Comparison of ENCODE assay signal across 7 cellular contexts in the genomic region with DNA sequence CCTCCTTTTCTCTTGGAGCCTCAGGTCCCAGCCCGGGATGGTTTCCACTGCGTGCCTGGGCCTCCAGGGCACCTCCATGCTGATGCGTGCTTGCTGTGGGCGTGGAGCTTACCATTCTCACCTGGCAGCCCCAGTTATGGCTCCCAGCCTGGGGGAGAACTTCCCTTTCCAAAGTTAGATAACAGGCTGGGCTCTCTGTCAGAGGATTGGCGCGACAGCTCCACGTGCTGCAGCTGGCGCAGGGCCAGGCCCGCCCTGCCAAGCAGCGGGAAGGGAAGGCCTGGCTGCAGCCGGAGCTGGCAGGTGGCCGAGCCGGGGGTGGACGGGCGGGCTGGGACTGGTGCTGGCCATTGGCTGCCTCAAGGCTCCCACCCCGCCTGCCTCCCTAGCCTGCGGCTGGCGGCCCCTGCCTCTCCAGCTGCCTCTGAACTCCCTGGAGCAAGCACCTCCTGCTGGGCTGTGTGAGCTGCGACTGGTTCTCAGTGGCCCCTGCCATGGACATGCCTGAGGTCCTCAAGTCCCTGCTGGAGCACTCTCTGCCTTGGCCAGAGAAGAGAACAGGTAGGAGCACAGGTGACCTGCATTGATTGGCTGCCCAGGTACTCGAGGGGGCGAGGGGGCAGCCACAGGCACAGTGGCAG. TPM values are rescaled to one million over a fixed set of nuclear protein-coding genes. Genes with fewer than 3 reads are reported as not detected.
DNase-seq lines count a peak whose midpoint lies in the region; ATAC-seq and TF ChIP-seq lines count a peak whose summit lies in the region.

No MANE protein-coding gene starts in this region.

- 3 to 4% methylated on average over 20 to 21 of the region's 21 CpGs for WGBS in esophagus, 2 donors

- H3K27ac ChIP-seq in esophagus (ENCODE audit: low read depth in 2 of 2, low read length in 1 of 2) (peak overlapping the region; percentile 45 to 82), upper lobe of right lung (peak overlapping the region; percentile 75)

- ATAC-seq in mucosa of descending colon = peak; percentile 93
- peak; percentile 91 for ATAC-seq in upper lobe of right lung

- intact Hi-C loops in mucosa of descending colon (cut with DNase I, micrococcal nuclease) = no loop called here
- intact Hi-C loops in upper lobe of right lung (cut with DNase I) = no loop called here

- peak; percentile 98 for DNase-seq in GM03348 (ENCODE audit: low spot score)
- DNase-seq in NCI-H146 treated with DMSO at 0.1 percent for 48 hours (lab: John Stamatoyannopoulos, UW; ENCODE audit: unreplicated experiment) = peak; percentile 90
- DNase-seq in T1000 (lab: John Stamatoyannopoulos, UW) = peak; percentile 47
- peak; percentile 93 to 96 (median 96) for DNase-seq in mucosa of descending colon
- DNase-seq in upper lobe of right lung = peak; percentile 99
- DNase-seq in GDM1 (lab: John Stamatoyannopoulos, UW) = no peak

- H3K27me3 ChIP-seq in esophagus (ENCODE audit: control insufficient read depth in 1 of 2, insufficient read depth in 2 of 2, low read length in 2 of 2) (no peaks in the 10 kb centered on the region), upper lobe of right lung (no peaks in the 10 kb centered on the region)

- peak overlapping the region; percentile 28 to 31 for H3K4me3 ChIP-seq in esophagus (ENCODE audit: low read depth in 1 of 2, low read length in 2 of 2)
- H3K4me3 ChIP-seq in mucosa of descending colon = no peak overlapping the region
- H3K4me3 ChIP-seq in upper lobe of right lung = peak overlapping the region; percentile 58

- no peaks in the 10 kb centered on the region for H3K9me3 ChIP-seq in esophagus (ENCODE audit: control insufficient read depth in 2 of 2, insufficient read depth in 1 of 2, low read depth in 1 of 2, low read length in 1 of 2)
- no peaks in the 10 kb centered on the region for H3K9me3 ChIP-seq in mucosa of descending colon
- H3K9me3 ChIP-seq in upper lobe of right lung = no peaks in the 10 kb centered on the region

- TF ChIP-seq CTCF in mucosa of descending colon (IDR thresholded peaks at IDR 0.05) = no peak
- TF ChIP-seq CTCF in upper lobe of right lung (IDR thresholded peaks at IDR 0.05) = peak; percentile 38

- H3K36me3 ChIP-seq in esophagus (ENCODE audit: control insufficient read depth in 2 of 2, insufficient read depth in 2 of 2, low read length in 1 of 2) = no peaks in the 10 kb centered on the region
- H3K36me3 ChIP-seq in mucosa of descending colon (ENCODE audit: low read depth) = no peaks in the 10 kb centered on the region
- peaks cover 1% of the 10 kb centered on the region for H3K36me3 ChIP-seq in upper lobe of right lung

- peaks cover 8 to 20% of the 10 kb centered on the region in 2 donors for H3K4me1 ChIP-seq in esophagus (ENCODE audit: control insufficient read depth in 2 of 2, insufficient read depth in 2 of 2, low read length in 1 of 2)
- peaks cover 14% of the 10 kb centered on the region for H3K4me1 ChIP-seq in mucosa of descending colon (ENCODE audit: low read depth)
- H3K4me1 ChIP-seq in upper lobe of right lung = peaks cover 12% of the 10 kb centered on the region

RNA-seq across cellular contexts. Expression of a gene that starts 14.6 kb away (rescaled TPM):
- polyA plus RNA-seq in esophagus = 1 to 10 TPM; 8.5 to 9.5 TPM
- 10 to 100 TPM; 17.6 to 29.3 (median 28.6) TPM for total RNA-seq in mucosa of descending colon
- 45.6 TPM for total RNA-seq in upper lobe of right lung
